ENCODE assay signal across 24 cellular contexts in the genomic region with DNA sequence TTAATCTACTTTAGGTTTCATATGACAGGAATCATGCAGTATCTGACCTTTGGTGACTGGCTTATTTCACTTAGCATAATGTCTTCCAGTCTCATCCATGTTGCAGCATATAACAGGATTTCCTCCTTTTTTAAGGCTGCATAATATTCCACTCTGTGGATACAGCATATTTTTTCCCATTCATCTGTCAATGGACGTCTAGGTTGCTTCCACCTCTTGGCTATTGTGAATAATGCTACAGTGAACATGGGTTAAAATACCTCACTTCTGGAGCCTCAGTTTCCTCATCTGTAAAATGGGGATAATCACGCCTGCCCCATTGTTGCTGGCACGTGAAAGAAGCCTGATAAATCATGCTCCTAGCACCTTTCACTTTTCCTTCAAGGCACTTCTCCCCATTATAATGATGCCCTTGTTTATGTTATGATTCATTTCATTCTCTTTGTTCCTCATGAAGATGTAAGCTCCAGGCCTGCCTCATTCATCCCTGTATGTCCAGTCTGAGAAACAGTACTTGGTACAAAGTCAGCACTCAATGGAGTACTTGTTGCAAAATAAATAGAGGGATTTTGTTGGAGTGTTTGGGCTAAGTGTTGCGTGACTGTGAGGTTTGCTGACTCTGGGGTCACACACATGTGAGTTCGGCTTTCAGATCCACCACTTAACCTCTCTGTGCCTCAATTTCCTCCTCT.
"Had no signal": no experiment of that assay in that cellular context is flagged by ENCODE, and none has a peak within 500 bp of the region (broad histone marks: within the 10 kb centered on the region; RNA-seq: fewer than 3 reads in every experiment).

No MANE protein-coding gene starts in this region.

- H3K4me1 ChIP-seq: stomach had no signal

- H3K27ac ChIP-seq: dorsolateral prefrontal cortex, epithelial cell of prostate, esophagus squamous epithelium, hepatocyte, neutrophil, right atrium auricular region, stomach, thoracic aorta had no signal

- H3K9me3 ChIP-seq: esophagus squamous epithelium, neutrophil, right atrium auricular region, thoracic aorta had no signal

- ATAC-seq: left colon, left ventricle myocardium superior had no signal

- FAIRE-seq: endometrium, small intestine, urothelium cell line had no signal

- H3K27me3 ChIP-seq: dorsolateral prefrontal cortex, esophagus squamous epithelium, hepatocyte, neutrophil, right atrium auricular region, stomach had no signal

- DNase-seq: cortex of kidney; dorsolateral prefrontal cortex; effector CD8-positive, alpha-beta T cell; esophagus squamous epithelium; foreskin fibroblast; head of caudate nucleus; left colon; left ventricle myocardium superior; mesendoderm; naive B cell; small intestine; stimulated activated CD4-positive, alpha-beta T cell treated with anti-CD3 and anti-CD28 coated beads, Interleukin-12 subunit alpha, Interleukin-12 subunit beta, amount 100 ng/mL, for 4 hours; stimulated activated naive CD4-positive, alpha-beta T cell; stomach; substantia nigra; trophoblast cell had no signal

- H3K36me3 ChIP-seq: right atrium auricular region, thoracic aorta had no signal

- H3K4me3 ChIP-seq: dorsolateral prefrontal cortex, esophagus squamous epithelium, hepatocyte, lung, right atrium auricular region, stomach, thoracic aorta had no signal
